ENCODE assay signal across 26 cellular contexts in genomic region chr13:87903568-87903967, GRCh38.
"Had no signal": no experiment of that assay in that cellular context is flagged by ENCODE, and none has a peak within 500 bp of the region (broad histone marks: within the 10 kb centered on the region; RNA-seq: fewer than 3 reads in every experiment).

No MANE protein-coding gene starts in this region.

- H3K27me3 Mint-ChIP-seq: activated CD8-positive, alpha-beta T cell treated with anti-CD3 and anti-CD28 coated beads for 36 hours; activated naive CD4-positive, alpha-beta T cell treated with anti-CD3 and anti-CD28 coated beads, Interleukin-2, amount 10 ng/mL, durations not matched to agents 7 days and 5 days; activated naive CD8-positive, alpha-beta T cell treated with anti-CD3 and anti-CD28 coated beads, Interleukin-2, amount 10 ng/mL, durations not matched to agents 7 days and 5 days had no signal

- H3K4me3 Mint-ChIP-seq: activated CD8-positive, alpha-beta T cell treated with anti-CD3 and anti-CD28 coated beads for 36 hours; activated naive CD4-positive, alpha-beta T cell treated with anti-CD3 and anti-CD28 coated beads, Interleukin-2, amount 10 ng/mL, durations not matched to agents 7 days and 5 days; activated naive CD8-positive, alpha-beta T cell treated with anti-CD3 and anti-CD28 coated beads, Interleukin-2, amount 10 ng/mL, durations not matched to agents 7 days and 5 days; activated T-cell treated with anti-CD3 and anti-CD28 coated beads, Interleukin-2, amount 50 U/mL, for 72 hours had no signal

- H3K4me1 Mint-ChIP-seq: activated naive CD4-positive, alpha-beta T cell treated with anti-CD3 and anti-CD28 coated beads, Interleukin-2, amount 10 ng/mL, durations not matched to agents 7 days and 5 days; activated naive CD8-positive, alpha-beta T cell treated with anti-CD3 and anti-CD28 coated beads, Interleukin-2, amount 10 ng/mL, durations not matched to agents 7 days and 5 days had no signal

- H3K27me3 ChIP-seq: ascending aorta, colonic mucosa, esophagus squamous epithelium had no signal

- H3K36me3 Mint-ChIP-seq: activated naive CD4-positive, alpha-beta T cell treated with anti-CD3 and anti-CD28 coated beads, Interleukin-2, amount 10 ng/mL, durations not matched to agents 7 days and 5 days; activated naive CD4-positive, alpha-beta T cell treated with anti-CD3 and anti-CD28 coated beads, Interleukin-2, amount 50 U/mL, for 72 hours; activated naive CD8-positive, alpha-beta T cell treated with anti-CD3 and anti-CD28 coated beads, Interleukin-2, amount 10 ng/mL, durations not matched to agents 7 days and 5 days had no signal

- H3K9me3 ChIP-seq: ascending aorta, colonic mucosa had no signal

- H3K36me3 ChIP-seq: ascending aorta, colonic mucosa, esophagus squamous epithelium had no signal

- ATAC-seq: activated CD8-positive, alpha-beta T cell treated with anti-CD3 and anti-CD28 coated beads for 36 hours; activated naive CD4-positive, alpha-beta T cell treated with anti-CD3 and anti-CD28 coated beads, Interleukin-2, amount 50 U/mL, for 72 hours; activated T-cell treated with anti-CD3 and anti-CD28 coated beads, Interleukin-2, amount 50 U/mL, for 72 hours had no signal

- H3K27ac Mint-ChIP-seq: activated CD8-positive, alpha-beta T cell treated with anti-CD3 and anti-CD28 coated beads for 36 hours; activated naive CD4-positive, alpha-beta T cell treated with anti-CD3 and anti-CD28 coated beads, Interleukin-2, amount 10 ng/mL, durations not matched to agents 7 days and 5 days; activated naive CD4-positive, alpha-beta T cell treated with anti-CD3 and anti-CD28 coated beads, Interleukin-2, amount 50 U/mL, for 72 hours; activated naive CD8-positive, alpha-beta T cell treated with anti-CD3 and anti-CD28 coated beads, Interleukin-2, amount 10 ng/mL, durations not matched to agents 7 days and 5 days; activated T-cell treated with anti-CD3 and anti-CD28 coated beads, Interleukin-2, amount 50 U/mL, for 72 hours had no signal

- FAIRE-seq: endometrium, endothelial cell of umbilical vein, frontal cortex had no signal

- H3K4me1 ChIP-seq: ascending aorta, colonic mucosa, esophagus squamous epithelium had no signal

- H3K9me3 Mint-ChIP-seq: activated naive CD8-positive, alpha-beta T cell treated with anti-CD3 and anti-CD28 coated beads, Interleukin-2, amount 10 ng/mL, durations not matched to agents 7 days and 5 days had no signal

- DNase-seq: activated CD4-positive, alpha-beta T cell treated with anti-CD3 and anti-CD28 coated beads for 4 hours; activated CD4-positive, alpha-beta T cell treated with anti-CD3 and anti-CD28 coated beads, Interleukin-2, amount 50 U/mL, for 1 hour; activated CD4-positive, alpha-beta T cell treated with anti-CD3 and anti-CD28 coated beads, Interleukin-2, amount 50 U/mL, for 48 hours; activated CD4-positive, CD25-positive, alpha-beta regulatory T cell; activated CD4-positive, CD25-positive, alpha-beta regulatory T cell treated with anti-CD3 and anti-CD28 coated beads, Interleukin-2, amount 50 U/mL, for 72 hours; activated CD8-positive, alpha-beta memory T cell treated with anti-CD3 and anti-CD28 coated beads for 24 hours; activated CD8-positive, alpha-beta T cell treated with anti-CD3 and anti-CD28 coated beads for 36 hours; activated gamma-delta T cell; activated naive CD4-positive, alpha-beta T cell; activated naive CD4-positive, alpha-beta T cell treated with anti-CD3 and anti-CD28 coated beads, Interleukin-2, amount 10 ng/mL, durations not matched to agents 7 days and 5 days; activated naive CD8-positive, alpha-beta T cell treated with anti-CD3 and anti-CD28 coated beads, Interleukin-2, amount 10 ng/mL, durations not matched to agents 7 days and 5 days; activated T-cell treated with anti-CD3 and anti-CD28 coated beads, Interleukin-2, amount 50 U/mL, for 1 hour; activated T-cell treated with anti-CD3 and anti-CD28 coated beads, Interleukin-2, amount 50 U/mL, for 72 hours; caudate nucleus; colonic mucosa; effector CD8-positive, alpha-beta T cell; esophagus squamous epithelium; foreskin fibroblast; head of caudate nucleus; T-helper 2 cell had no signal

- H3K27ac ChIP-seq: ascending aorta, colonic mucosa, epithelial cell of prostate, esophagus squamous epithelium had no signal

- H3K4me3 ChIP-seq: ascending aorta, colonic mucosa, esophagus squamous epithelium had no signal
